Comparison of ENCODE assay signal across 30 cellular contexts in genomic region chr10:3350205-3350604, GRCh38.
"Had no signal": no experiment of that assay in that cellular context is flagged by ENCODE, and none has a peak within 500 bp of the region (broad histone marks: within the 10 kb centered on the region; RNA-seq: fewer than 3 reads in every experiment).

No MANE protein-coding gene starts in this region.

- H3K36me3 ChIP-seq: cardiac muscle cell had no signal

- H3K9me3 Mint-ChIP-seq: activated CD4-positive, alpha-beta memory T cell treated with anti-CD3 and anti-CD28 coated beads, Interleukin-2, amount 10 ng/mL, durations not matched to agents 7 days and 5 days; activated naive CD4-positive, alpha-beta T cell treated with anti-CD3 and anti-CD28 coated beads, Interleukin-2, amount 10 ng/mL, durations not matched to agents 7 days and 5 days; activated naive CD8-positive, alpha-beta T cell treated with anti-CD3 and anti-CD28 coated beads for 36 hours; central memory CD8-positive, alpha-beta T cell had no signal

- DNase-seq: activated CD4-positive, alpha-beta memory T cell treated with anti-CD3 and anti-CD28 coated beads, Interleukin-2, amount 10 ng/mL, durations not matched to agents 7 days and 5 days; activated CD4-positive, alpha-beta T cell treated with anti-CD3 and anti-CD28 coated beads for 1 hour; activated CD4-positive, alpha-beta T cell treated with anti-CD3 and anti-CD28 coated beads for 48 hours; activated CD4-positive, CD25-positive, alpha-beta regulatory T cell; activated CD8-positive, alpha-beta memory T cell treated with anti-CD3 and anti-CD28 coated beads for 24 hours; activated CD8-positive, alpha-beta memory T cell treated with anti-CD3 and anti-CD28 coated beads, Interleukin-2, amount 10 ng/mL, durations not matched to agents 7 days and 5 days; activated CD8-positive, alpha-beta memory T cell treated with anti-CD3 and anti-CD28 coated beads, Interleukin-2, amount 50 U/mL, for 48 hours; activated effector memory CD4-positive, alpha-beta T cell treated with Interleukin-2 at 50 U/mL for 16 hours; activated naive CD4-positive, alpha-beta T cell treated with anti-CD3 and anti-CD28 coated beads, Interleukin-2, amount 10 ng/mL, durations not matched to agents 7 days and 5 days; activated naive CD8-positive, alpha-beta T cell treated with anti-CD3 and anti-CD28 coated beads for 36 hours; activated T-cell treated with anti-CD3 and anti-CD28 coated beads, Interleukin-2, amount 50 U/mL, for 48 hours; amniotic stem cell; aorta; NCI-H1105; NCI-H1436; NCI-H1694; NCI-H1930; NCI-H2081 treated with DMSO at 0.1 percent for 48 hours; NCI-H226; NCI-H446 treated with DMSO at 0.1 percent for 48 hours; NCI-H524; NK-92 treated with Interleukin-12 subunit alpha and Interleukin-12 subunit beta, amount 100 ng/mL, for 24 hours; Right ventricle myocardium superior; SW 1271; T-helper 1 cell; T-helper 2 cell; T-helper 9 cell had no signal

- H3K4me1 Mint-ChIP-seq: activated CD4-positive, alpha-beta memory T cell treated with anti-CD3 and anti-CD28 coated beads, Interleukin-2, amount 10 ng/mL, durations not matched to agents 7 days and 5 days; activated CD8-positive, alpha-beta memory T cell treated with anti-CD3 and anti-CD28 coated beads, Interleukin-2, amount 10 ng/mL, durations not matched to agents 7 days and 5 days; activated naive CD8-positive, alpha-beta T cell treated with anti-CD3 and anti-CD28 coated beads for 36 hours had no signal

- H3K36me3 Mint-ChIP-seq: activated CD8-positive, alpha-beta memory T cell treated with anti-CD3 and anti-CD28 coated beads, Interleukin-2, amount 10 ng/mL, durations not matched to agents 7 days and 5 days; activated naive CD4-positive, alpha-beta T cell treated with anti-CD3 and anti-CD28 coated beads, Interleukin-2, amount 10 ng/mL, durations not matched to agents 7 days and 5 days; activated naive CD8-positive, alpha-beta T cell treated with anti-CD3 and anti-CD28 coated beads for 36 hours had no signal

- H3K4me3 ChIP-seq: cardiac muscle cell had no signal

- H3K27ac ChIP-seq: cardiac muscle cell, VCaP had no signal

- ATAC-seq: activated CD8-positive, alpha-beta memory T cell treated with anti-CD3 and anti-CD28 coated beads, Interleukin-2, amount 10 ng/mL, durations not matched to agents 7 days and 5 days had no signal

- H3K27ac Mint-ChIP-seq: activated CD4-positive, alpha-beta memory T cell treated with anti-CD3 and anti-CD28 coated beads, Interleukin-2, amount 10 ng/mL, durations not matched to agents 7 days and 5 days; activated CD8-positive, alpha-beta memory T cell treated with anti-CD3 and anti-CD28 coated beads, Interleukin-2, amount 10 ng/mL, durations not matched to agents 7 days and 5 days; activated naive CD4-positive, alpha-beta T cell treated with anti-CD3 and anti-CD28 coated beads, Interleukin-2, amount 10 ng/mL, durations not matched to agents 7 days and 5 days; activated naive CD8-positive, alpha-beta T cell treated with anti-CD3 and anti-CD28 coated beads for 36 hours had no signal

- H3K4me3 Mint-ChIP-seq: activated CD4-positive, alpha-beta memory T cell treated with anti-CD3 and anti-CD28 coated beads, Interleukin-2, amount 10 ng/mL, durations not matched to agents 7 days and 5 days; activated CD8-positive, alpha-beta memory T cell treated with anti-CD3 and anti-CD28 coated beads, Interleukin-2, amount 10 ng/mL, durations not matched to agents 7 days and 5 days; activated naive CD4-positive, alpha-beta T cell treated with anti-CD3 and anti-CD28 coated beads, Interleukin-2, amount 10 ng/mL, durations not matched to agents 7 days and 5 days; activated naive CD8-positive, alpha-beta T cell treated with anti-CD3 and anti-CD28 coated beads for 36 hours; central memory CD8-positive, alpha-beta T cell had no signal

- H3K27me3 ChIP-seq: cardiac muscle cell had no signal
